Comparison of ENCODE assay signal across 34 cellular contexts in the genomic region with DNA sequence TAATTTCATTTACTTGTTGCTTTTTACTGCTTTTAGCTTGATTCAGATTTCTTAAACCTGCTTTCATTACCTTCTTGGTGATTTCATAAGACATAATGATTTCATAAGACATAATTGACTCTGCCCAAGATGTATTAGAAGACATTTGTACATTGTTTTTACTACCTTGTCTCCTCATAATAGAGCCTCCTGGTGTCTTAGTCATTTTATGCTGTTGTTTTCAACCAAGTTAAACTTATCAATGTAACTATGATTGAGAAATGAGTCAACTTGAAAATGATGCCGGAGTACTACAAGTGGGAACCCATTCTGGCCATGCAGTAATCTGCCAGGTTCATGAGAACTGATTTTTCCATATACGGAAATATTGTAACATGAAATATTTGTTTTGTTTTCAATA.
"Had no signal": no experiment of that assay in that cellular context is flagged by ENCODE, and none has a peak within 500 bp of the region (broad histone marks: within the 10 kb centered on the region; RNA-seq: fewer than 3 reads in every experiment).

No MANE protein-coding gene starts in this region.

- H3K27me3 Mint-ChIP-seq: activated B cell treated with CpG ODN at 0.5 μM for 24 hours; activated CD8-positive, alpha-beta T cell treated with anti-CD3 and anti-CD28 coated beads for 36 hours; activated naive CD4-positive, alpha-beta T cell treated with anti-CD3 and anti-CD28 coated beads, Interleukin-2, amount 10 ng/mL, durations not matched to agents 7 days and 5 days; activated naive CD8-positive, alpha-beta T cell treated with anti-CD3 and anti-CD28 coated beads, Interleukin-2, amount 10 ng/mL, durations not matched to agents 7 days and 5 days; brain; effector memory CD8-positive, alpha-beta T cell; T-helper 17 cell had no signal

- H3K9me3 ChIP-seq: ascending aorta, gastrocnemius medialis had no signal

- H3K4me1 ChIP-seq: ascending aorta, gastrocnemius medialis, heart left ventricle had no signal

- H3K4me3 Mint-ChIP-seq: activated B cell treated with CpG ODN at 0.5 μM for 24 hours; activated CD8-positive, alpha-beta T cell treated with anti-CD3 and anti-CD28 coated beads for 36 hours; activated naive CD4-positive, alpha-beta T cell treated with anti-CD3 and anti-CD28 coated beads, Interleukin-2, amount 10 ng/mL, durations not matched to agents 7 days and 5 days; activated naive CD8-positive, alpha-beta T cell treated with anti-CD3 and anti-CD28 coated beads, Interleukin-2, amount 10 ng/mL, durations not matched to agents 7 days and 5 days; activated T-helper 1 cell treated with anti-CD3 and anti-CD28 coated beads, Interleukin-12 subunit alpha, Interleukin-12 subunit beta, Interleukin-2, Interleukin-4 antibody, amounts not matched to agents 30 ng/mL and 10 ng/mL and 1 ng/mL, durations not matched to agents 14 hours and 24 hours and 36 hours; brain; effector memory CD8-positive, alpha-beta T cell; T-helper 17 cell; T-helper 2 cell treated with Interferon-gamma antibody and Interleukin-4, amounts not matched to agents 5 μg/mL and 100 μg/mL, for 36 hours had no signal

- H3K9me3 Mint-ChIP-seq: activated naive CD4-positive, alpha-beta T cell treated with anti-CD3 and anti-CD28 coated beads, Interleukin-2, amount 50 U/mL, for 72 hours; activated naive CD8-positive, alpha-beta T cell treated with anti-CD3 and anti-CD28 coated beads, Interleukin-2, amount 10 ng/mL, durations not matched to agents 7 days and 5 days; activated T-helper 1 cell treated with anti-CD3 and anti-CD28 coated beads, Interleukin-12 subunit alpha, Interleukin-12 subunit beta, Interleukin-2, Interleukin-4 antibody, amounts not matched to agents 30 ng/mL and 10 ng/mL and 1 ng/mL, durations not matched to agents 14 hours and 24 hours and 36 hours; brain; T-helper 2 cell treated with Interferon-gamma antibody and Interleukin-4, amounts not matched to agents 5 μg/mL and 100 μg/mL, for 36 hours had no signal

- H3K4me1 Mint-ChIP-seq: activated B cell treated with CpG ODN at 0.5 μM for 24 hours; activated naive CD4-positive, alpha-beta T cell treated with anti-CD3 and anti-CD28 coated beads, Interleukin-2, amount 10 ng/mL, durations not matched to agents 7 days and 5 days; activated naive CD8-positive, alpha-beta T cell treated with anti-CD3 and anti-CD28 coated beads, Interleukin-2, amount 10 ng/mL, durations not matched to agents 7 days and 5 days; brain; T-helper 17 cell had no signal

- FAIRE-seq: colon had no signal

- H3K27ac ChIP-seq: ascending aorta, epithelial cell of prostate, gastrocnemius medialis, heart left ventricle, WERI-Rb-1 had no signal

- H3K4me3 ChIP-seq: ascending aorta, gastrocnemius medialis, heart left ventricle had no signal

- H3K27ac Mint-ChIP-seq: activated B cell treated with CpG ODN at 0.5 μM for 24 hours; activated CD8-positive, alpha-beta T cell treated with anti-CD3 and anti-CD28 coated beads for 36 hours; activated naive CD4-positive, alpha-beta T cell treated with anti-CD3 and anti-CD28 coated beads, Interleukin-2, amount 10 ng/mL, durations not matched to agents 7 days and 5 days; activated naive CD4-positive, alpha-beta T cell treated with anti-CD3 and anti-CD28 coated beads, Interleukin-2, amount 50 U/mL, for 72 hours; activated naive CD8-positive, alpha-beta T cell treated with anti-CD3 and anti-CD28 coated beads, Interleukin-2, amount 10 ng/mL, durations not matched to agents 7 days and 5 days; activated T-helper 1 cell treated with anti-CD3 and anti-CD28 coated beads, Interleukin-12 subunit alpha, Interleukin-12 subunit beta, Interleukin-2, Interleukin-4 antibody, amounts not matched to agents 30 ng/mL and 10 ng/mL and 1 ng/mL, durations not matched to agents 14 hours and 24 hours and 36 hours; activated T-helper 2 cell treated with anti-CD3 and anti-CD28 coated beads, Interferon-gamma antibody, Interleukin-2, Interleukin-4, amounts not matched to agents 10 μg/mL and 5 μg/mL and 100 μg/mL, durations not matched to agents 14 hours and 24 hours and 36 hours; brain; effector memory CD8-positive, alpha-beta T cell; T-helper 17 cell; T-helper 2 cell treated with Interferon-gamma antibody and Interleukin-4, amounts not matched to agents 5 μg/mL and 100 μg/mL, for 36 hours had no signal

- H3K36me3 Mint-ChIP-seq: activated naive CD4-positive, alpha-beta T cell treated with anti-CD3 and anti-CD28 coated beads, Interleukin-2, amount 10 ng/mL, durations not matched to agents 7 days and 5 days; activated naive CD4-positive, alpha-beta T cell treated with anti-CD3 and anti-CD28 coated beads, Interleukin-2, amount 50 U/mL, for 72 hours; activated naive CD8-positive, alpha-beta T cell treated with anti-CD3 and anti-CD28 coated beads, Interleukin-2, amount 10 ng/mL, durations not matched to agents 7 days and 5 days; brain had no signal

- DNase-seq: activated B cell treated with CpG ODN at 0.5 μM for 24 hours; activated CD4-positive, alpha-beta T cell treated with anti-CD3 and anti-CD28 coated beads for 48 hours; activated CD4-positive, alpha-beta T cell treated with anti-CD3 and anti-CD28 coated beads, Interleukin-2, amount 50 U/mL, for 1 hour; activated CD4-positive, alpha-beta T cell treated with anti-CD3 and anti-CD28 coated beads, Interleukin-2, amount 50 U/mL, for 48 hours; activated CD8-positive, alpha-beta memory T cell treated with anti-CD3 and anti-CD28 coated beads for 24 hours; activated CD8-positive, alpha-beta T cell treated with anti-CD3 and anti-CD28 coated beads for 36 hours; activated effector memory CD4-positive, alpha-beta T cell treated with anti-CD3 and anti-CD28 coated beads, Interleukin-2, amount 50 U/mL, for 16 hours; activated naive CD4-positive, alpha-beta T cell; activated naive CD4-positive, alpha-beta T cell treated with anti-CD3 and anti-CD28 coated beads, Interleukin-2, amount 10 ng/mL, durations not matched to agents 7 days and 5 days; activated naive CD8-positive, alpha-beta T cell treated with anti-CD3 and anti-CD28 coated beads, Interleukin-2, amount 10 ng/mL, durations not matched to agents 7 days and 5 days; activated T-cell treated with anti-CD3 and anti-CD28 coated beads, Interleukin-2, amount 50 U/mL, for 1 hour; activated T-cell treated with anti-CD3 and anti-CD28 coated beads, Interleukin-2, amount 50 U/mL, for 48 hours; caudate nucleus; cortex of kidney; dermis blood vessel endothelial cell; effector CD4-positive, alpha-beta T cell; effector memory CD8-positive, alpha-beta T cell; foreskin fibroblast; gastrocnemius medialis; glutamatergic neuron; heart left ventricle; T-helper 1 cell; T-helper 17 cell; T1000; WERI-Rb-1 had no signal

- H3K27me3 ChIP-seq: ascending aorta, gastrocnemius medialis, heart left ventricle had no signal

- ATAC-seq: activated CD4-positive, CD25-positive, alpha-beta regulatory T cell treated with anti-CD3 and anti-CD28 coated beads, Interleukin-2, amount 50 U/mL, for 24 hours; activated CD8-positive, alpha-beta T cell treated with anti-CD3 and anti-CD28 coated beads for 36 hours; activated naive CD4-positive, alpha-beta T cell treated with anti-CD3 and anti-CD28 coated beads, Interleukin-2, amount 50 U/mL, for 72 hours; effector memory CD8-positive, alpha-beta T cell; gastrocnemius medialis; heart left ventricle; T-helper 17 cell had no signal

- H3K36me3 ChIP-seq: ascending aorta, gastrocnemius medialis, heart left ventricle, WERI-Rb-1 had no signal
